2 cellular contexts compared by ENCODE assay signal in genomic region chr1:53590104-53590503, GRCh38.
TF ChIP-seq lines count a peak whose summit lies in the region.

No MANE protein-coding gene starts in this region.

TF ChIP-seq in SK-N-SH, 30 proteins besides CTCF, POLR2A, EP300 and RAD21 (continued from another document):
- no peak for TF ChIP-seq USF2 (IDR thresholded peaks at IDR 0.05; ENCODE audit: borderline replicate concordance, low read depth, low read length)
- no peak for TF ChIP-seq JUND (IDR thresholded peaks at IDR 0.05)
- TF ChIP-seq TAF1 (IDR thresholded peaks at IDR 0.05; ENCODE audit: borderline replicate concordance, low read depth, low read length) = no peak
- TF ChIP-seq, protein P1, sequence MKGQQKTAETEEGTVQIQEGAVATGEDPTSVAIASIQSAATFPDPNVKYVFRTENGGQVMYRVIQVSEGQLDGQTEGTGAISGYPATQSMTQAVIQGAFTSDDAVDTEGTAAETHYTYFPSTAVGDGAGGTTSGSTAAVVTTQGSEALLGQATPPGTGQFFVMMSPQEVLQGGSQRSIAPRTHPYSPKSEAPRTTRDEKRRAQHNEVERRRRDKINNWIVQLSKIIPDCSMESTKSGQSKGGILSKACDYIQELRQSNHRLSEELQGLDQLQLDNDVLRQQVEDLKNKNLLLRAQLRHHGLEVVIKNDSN (IDR thresholded peaks at IDR 0.05; ENCODE audit: borderline replicate concordance, low read depth) = no peak
- TF ChIP-seq CHD2 (IDR thresholded peaks at IDR 0.05; ENCODE audit: low read length, partially characterized antibody) = no peak
- TF ChIP-seq TCF12 (IDR thresholded peaks at IDR 0.05) = no peak
- TF ChIP-seq, protein P2, sequence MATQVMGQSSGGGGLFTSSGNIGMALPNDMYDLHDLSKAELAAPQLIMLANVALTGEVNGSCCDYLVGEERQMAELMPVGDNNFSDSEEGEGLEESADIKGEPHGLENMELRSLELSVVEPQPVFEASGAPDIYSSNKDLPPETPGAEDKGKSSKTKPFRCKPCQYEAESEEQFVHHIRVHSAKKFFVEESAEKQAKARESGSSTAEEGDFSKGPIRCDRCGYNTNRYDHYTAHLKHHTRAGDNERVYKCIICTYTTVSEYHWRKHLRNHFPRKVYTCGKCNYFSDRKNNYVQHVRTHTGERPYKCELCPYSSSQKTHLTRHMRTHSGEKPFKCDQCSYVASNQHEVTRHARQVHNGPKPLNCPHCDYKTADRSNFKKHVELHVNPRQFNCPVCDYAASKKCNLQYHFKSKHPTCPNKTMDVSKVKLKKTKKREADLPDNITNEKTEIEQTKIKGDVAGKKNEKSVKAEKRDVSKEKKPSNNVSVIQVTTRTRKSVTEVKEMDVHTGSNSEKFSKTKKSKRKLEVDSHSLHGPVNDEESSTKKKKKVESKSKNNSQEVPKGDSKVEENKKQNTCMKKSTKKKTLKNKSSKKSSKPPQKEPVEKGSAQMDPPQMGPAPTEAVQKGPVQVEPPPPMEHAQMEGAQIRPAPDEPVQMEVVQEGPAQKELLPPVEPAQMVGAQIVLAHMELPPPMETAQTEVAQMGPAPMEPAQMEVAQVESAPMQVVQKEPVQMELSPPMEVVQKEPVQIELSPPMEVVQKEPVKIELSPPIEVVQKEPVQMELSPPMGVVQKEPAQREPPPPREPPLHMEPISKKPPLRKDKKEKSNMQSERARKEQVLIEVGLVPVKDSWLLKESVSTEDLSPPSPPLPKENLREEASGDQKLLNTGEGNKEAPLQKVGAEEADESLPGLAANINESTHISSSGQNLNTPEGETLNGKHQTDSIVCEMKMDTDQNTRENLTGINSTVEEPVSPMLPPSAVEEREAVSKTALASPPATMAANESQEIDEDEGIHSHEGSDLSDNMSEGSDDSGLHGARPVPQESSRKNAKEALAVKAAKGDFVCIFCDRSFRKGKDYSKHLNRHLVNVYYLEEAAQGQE (IDR thresholded peaks at IDR 0.05; ENCODE audit: low read depth, low read length) = no peak
- TF ChIP-seq RFX5 (IDR thresholded peaks at IDR 0.05; ENCODE audit: low read length) = no peak
- no peak for TF ChIP-seq SIN3A (IDR thresholded peaks at IDR 0.05; ENCODE audit: borderline replicate concordance, low read depth, low read length)

TF ChIP-seq in SK-N-SH treated with all-trans-retinoic acid at 6 μM for 48 hours, 23 proteins besides CTCF, POLR2A, EP300 and RAD21 (continued from another document):
- TF ChIP-seq, protein P3, sequence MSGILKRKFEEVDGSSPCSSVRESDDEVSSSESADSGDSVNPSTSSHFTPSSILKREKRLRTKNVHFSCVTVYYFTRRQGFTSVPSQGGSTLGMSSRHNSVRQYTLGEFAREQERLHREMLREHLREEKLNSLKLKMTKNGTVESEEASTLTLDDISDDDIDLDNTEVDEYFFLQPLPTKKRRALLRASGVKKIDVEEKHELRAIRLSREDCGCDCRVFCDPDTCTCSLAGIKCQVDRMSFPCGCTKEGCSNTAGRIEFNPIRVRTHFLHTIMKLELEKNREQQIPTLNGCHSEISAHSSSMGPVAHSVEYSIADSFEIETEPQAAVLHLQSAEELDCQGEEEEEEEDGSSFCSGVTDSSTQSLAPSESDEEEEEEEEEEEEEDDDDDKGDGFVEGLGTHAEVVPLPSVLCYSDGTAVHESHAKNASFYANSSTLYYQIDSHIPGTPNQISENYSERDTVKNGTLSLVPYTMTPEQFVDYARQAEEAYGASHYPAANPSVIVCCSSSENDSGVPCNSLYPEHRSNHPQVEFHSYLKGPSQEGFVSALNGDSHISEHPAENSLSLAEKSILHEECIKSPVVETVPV (CRISPR knock-in tag; IDR thresholded peaks at IDR 0.05) = no peak
- TF ChIP-seq PATZ1 (CRISPR knock-in tag; IDR thresholded peaks at IDR 0.05; ENCODE audit: borderline replicate concordance) = no peak
- no peak for TF ChIP-seq RARB (CRISPR knock-in tag; IDR thresholded peaks at IDR 0.05)
- no peak for TF ChIP-seq ARNTL (CRISPR knock-in tag; IDR thresholded peaks at IDR 0.05; ENCODE audit: borderline replicate concordance, low read depth)
- no peak for TF ChIP-seq OSR1 (CRISPR knock-in tag; IDR thresholded peaks at IDR 0.05)
- no peak for TF ChIP-seq ISL1 (CRISPR knock-in tag; IDR thresholded peaks at IDR 0.05)
- TF ChIP-seq GLIS3 (CRISPR knock-in tag; IDR thresholded peaks at IDR 0.05) = no peak
- TF ChIP-seq ZFP30 (CRISPR knock-in tag; IDR thresholded peaks at IDR 0.05) = no peak
- TF ChIP-seq ZFP3 (CRISPR knock-in tag; IDR thresholded peaks at IDR 0.05) = no peak
- TF ChIP-seq ESRRG (CRISPR knock-in tag; IDR thresholded peaks at IDR 0.05) = no peak
- TF ChIP-seq ZC3H10 (CRISPR knock-in tag; IDR thresholded peaks at IDR 0.05) = no peak
- TF ChIP-seq CSDC2 (CRISPR knock-in tag; IDR thresholded peaks at IDR 0.05) = no peak
- TF ChIP-seq, protein P4, sequence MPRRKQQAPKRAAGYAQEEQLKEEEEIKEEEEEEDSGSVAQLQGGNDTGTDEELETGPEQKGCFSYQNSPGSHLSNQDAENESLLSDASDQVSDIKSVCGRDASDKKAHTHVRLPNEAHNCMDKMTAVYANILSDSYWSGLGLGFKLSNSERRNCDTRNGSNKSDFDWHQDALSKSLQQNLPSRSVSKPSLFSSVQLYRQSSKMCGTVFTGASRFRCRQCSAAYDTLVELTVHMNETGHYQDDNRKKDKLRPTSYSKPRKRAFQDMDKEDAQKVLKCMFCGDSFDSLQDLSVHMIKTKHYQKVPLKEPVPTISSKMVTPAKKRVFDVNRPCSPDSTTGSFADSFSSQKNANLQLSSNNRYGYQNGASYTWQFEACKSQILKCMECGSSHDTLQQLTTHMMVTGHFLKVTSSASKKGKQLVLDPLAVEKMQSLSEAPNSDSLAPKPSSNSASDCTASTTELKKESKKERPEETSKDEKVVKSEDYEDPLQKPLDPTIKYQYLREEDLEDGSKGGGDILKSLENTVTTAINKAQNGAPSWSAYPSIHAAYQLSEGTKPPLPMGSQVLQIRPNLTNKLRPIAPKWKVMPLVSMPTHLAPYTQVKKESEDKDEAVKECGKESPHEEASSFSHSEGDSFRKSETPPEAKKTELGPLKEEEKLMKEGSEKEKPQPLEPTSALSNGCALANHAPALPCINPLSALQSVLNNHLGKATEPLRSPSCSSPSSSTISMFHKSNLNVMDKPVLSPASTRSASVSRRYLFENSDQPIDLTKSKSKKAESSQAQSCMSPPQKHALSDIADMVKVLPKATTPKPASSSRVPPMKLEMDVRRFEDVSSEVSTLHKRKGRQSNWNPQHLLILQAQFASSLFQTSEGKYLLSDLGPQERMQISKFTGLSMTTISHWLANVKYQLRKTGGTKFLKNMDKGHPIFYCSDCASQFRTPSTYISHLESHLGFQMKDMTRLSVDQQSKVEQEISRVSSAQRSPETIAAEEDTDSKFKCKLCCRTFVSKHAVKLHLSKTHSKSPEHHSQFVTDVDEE (CRISPR knock-in tag; IDR thresholded peaks at IDR 0.05) = no peak
TF ChIP-seq in SK-N-SH treated with all-trans-retinoic acid at 6 μM for 48 hours: peak in this region for 0.
